ENCODE assay signal across 1 cellular context in genomic region chr10:24425151-24425550, GRCh38.
TF ChIP-seq lines count a peak whose summit lies in the region.

No MANE protein-coding gene starts in this region.

TF ChIP-seq in GM12878, 131 proteins besides CTCF, POLR2A, EP300 and RAD21 (continued from another document):
- 0 out of 2 replicates have a peak, but pooled peaks have one; percentile 39 for TF ChIP-seq ATF2 (IDR thresholded peaks at IDR 0.05; ENCODE audit: low read length)
- TF ChIP-seq KAT2A (conservative IDR thresholded peaks at IDR 0.05; ENCODE audit: control insufficient read depth, low read depth, low read length): no peak
- TF ChIP-seq, protein P1, sequence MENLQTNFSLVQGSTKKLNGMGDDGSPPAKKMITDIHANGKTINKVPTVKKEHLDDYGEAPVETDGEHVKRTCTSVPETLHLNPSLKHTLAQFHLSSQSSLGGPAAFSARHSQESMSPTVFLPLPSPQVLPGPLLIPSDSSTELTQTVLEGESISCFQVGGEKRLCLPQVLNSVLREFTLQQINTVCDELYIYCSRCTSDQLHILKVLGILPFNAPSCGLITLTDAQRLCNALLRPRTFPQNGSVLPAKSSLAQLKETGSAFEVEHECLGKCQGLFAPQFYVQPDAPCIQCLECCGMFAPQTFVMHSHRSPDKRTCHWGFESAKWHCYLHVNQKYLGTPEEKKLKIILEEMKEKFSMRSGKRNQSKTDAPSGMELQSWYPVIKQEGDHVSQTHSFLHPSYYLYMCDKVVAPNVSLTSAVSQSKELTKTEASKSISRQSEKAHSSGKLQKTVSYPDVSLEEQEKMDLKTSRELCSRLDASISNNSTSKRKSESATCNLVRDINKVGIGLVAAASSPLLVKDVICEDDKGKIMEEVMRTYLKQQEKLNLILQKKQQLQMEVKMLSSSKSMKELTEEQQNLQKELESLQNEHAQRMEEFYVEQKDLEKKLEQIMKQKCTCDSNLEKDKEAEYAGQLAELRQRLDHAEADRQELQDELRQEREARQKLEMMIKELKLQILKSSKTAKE (IDR thresholded peaks at IDR 0.05; ENCODE audit: low read depth, poor library complexity, severe bottlenecking): no peak
- TF ChIP-seq, protein P2, sequence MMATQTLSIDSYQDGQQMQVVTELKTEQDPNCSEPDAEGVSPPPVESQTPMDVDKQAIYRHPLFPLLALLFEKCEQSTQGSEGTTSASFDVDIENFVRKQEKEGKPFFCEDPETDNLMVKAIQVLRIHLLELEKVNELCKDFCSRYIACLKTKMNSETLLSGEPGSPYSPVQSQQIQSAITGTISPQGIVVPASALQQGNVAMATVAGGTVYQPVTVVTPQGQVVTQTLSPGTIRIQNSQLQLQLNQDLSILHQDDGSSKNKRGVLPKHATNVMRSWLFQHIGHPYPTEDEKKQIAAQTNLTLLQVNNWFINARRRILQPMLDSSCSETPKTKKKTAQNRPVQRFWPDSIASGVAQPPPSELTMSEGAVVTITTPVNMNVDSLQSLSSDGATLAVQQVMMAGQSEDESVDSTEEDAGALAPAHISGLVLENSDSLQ (IDR thresholded peaks at IDR 0.05): peak; percentile 23; the same call in 1 of the 2 replicates
- TF ChIP-seq FOS (IDR thresholded peaks at IDR 0.05; ENCODE audit: borderline replicate concordance, extremely low read depth, insufficient read length): no peak
- TF ChIP-seq NFIC (IDR thresholded peaks at IDR 0.05; ENCODE audit: low read depth, low read length): 0 out of 2 replicates have a peak, but pooled peaks have one; percentile 16
- TF ChIP-seq, protein P3, sequence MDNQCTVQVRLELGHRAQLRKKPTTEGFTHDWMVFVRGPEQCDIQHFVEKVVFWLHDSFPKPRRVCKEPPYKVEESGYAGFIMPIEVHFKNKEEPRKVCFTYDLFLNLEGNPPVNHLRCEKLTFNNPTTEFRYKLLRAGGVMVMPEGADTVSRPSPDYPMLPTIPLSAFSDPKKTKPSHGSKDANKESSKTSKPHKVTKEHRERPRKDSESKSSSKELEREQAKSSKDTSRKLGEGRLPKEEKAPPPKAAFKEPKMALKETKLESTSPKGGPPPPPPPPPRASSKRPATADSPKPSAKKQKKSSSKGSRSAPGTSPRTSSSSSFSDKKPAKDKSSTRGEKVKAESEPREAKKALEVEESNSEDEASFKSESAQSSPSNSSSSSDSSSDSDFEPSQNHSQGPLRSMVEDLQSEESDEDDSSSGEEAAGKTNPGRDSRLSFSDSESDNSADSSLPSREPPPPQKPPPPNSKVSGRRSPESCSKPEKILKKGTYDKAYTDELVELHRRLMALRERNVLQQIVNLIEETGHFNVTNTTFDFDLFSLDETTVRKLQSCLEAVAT (IDR thresholded peaks at IDR 0.05): no peak
- TF ChIP-seq BCLAF1 (IDR thresholded peaks at IDR 0.05): no peak
- no peak for TF ChIP-seq PBX3 (IDR thresholded peaks at IDR 0.05; ENCODE audit: insufficient replicate concordance, low read depth, low read length)
